In genomic region chr6:157974341-157974894, GRCh38 we compare ENCODE assay signal across 1 cellular context.
TF ChIP-seq lines count a peak whose summit lies in the region.

No MANE protein-coding gene starts in this region.

TF ChIP-seq in SK-N-SH treated with all-trans-retinoic acid at 6 μM for 48 hours, 23 proteins besides CTCF, POLR2A, EP300 and RAD21 (continued from another document):
- no peak for TF ChIP-seq ARNTL (CRISPR knock-in tag; IDR thresholded peaks at IDR 0.05; ENCODE audit: borderline replicate concordance, low read depth)
